ENCODE assay signal across 1 cellular context in the genomic region with DNA sequence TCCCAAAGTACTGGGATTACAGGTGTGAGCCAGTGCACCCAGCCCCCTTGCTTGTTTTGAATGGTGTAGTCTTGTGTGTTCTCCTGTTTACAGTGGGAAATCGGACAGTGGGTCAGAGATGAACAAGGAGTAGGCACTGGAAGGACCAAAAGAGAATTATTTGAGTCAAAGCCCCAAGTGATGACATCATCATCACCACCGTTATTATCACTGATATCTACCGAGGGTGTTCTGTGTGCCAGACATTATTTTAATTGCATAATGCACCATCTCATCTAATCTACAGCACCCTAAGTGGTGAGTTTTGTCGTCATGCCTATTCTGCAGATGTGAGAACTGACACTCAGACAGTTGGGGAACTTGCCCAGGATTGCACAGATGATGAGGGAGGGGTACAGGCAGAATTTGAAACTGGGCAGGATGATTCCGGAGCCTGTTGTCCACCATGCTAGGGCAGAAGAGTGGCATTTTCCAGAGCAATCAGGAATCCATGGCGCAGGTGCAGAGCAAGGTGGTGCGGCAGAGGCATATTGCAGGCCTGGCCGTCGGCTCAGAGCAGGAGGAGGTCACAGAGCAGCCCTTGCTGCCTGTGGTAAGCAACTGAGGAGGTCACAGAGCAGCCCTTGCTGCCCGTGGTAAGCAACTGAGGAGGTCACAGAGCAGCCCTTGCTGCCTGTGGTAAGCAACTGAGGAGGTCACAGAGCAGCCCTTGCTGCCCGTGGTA.
TF ChIP-seq lines count a peak whose summit lies in the region.

No MANE protein-coding gene starts in this region.

TF ChIP-seq in GM23338, 12 proteins besides CTCF, POLR2A, EP300 and RAD21 (continued from another document):
- TF ChIP-seq, protein P1, sequence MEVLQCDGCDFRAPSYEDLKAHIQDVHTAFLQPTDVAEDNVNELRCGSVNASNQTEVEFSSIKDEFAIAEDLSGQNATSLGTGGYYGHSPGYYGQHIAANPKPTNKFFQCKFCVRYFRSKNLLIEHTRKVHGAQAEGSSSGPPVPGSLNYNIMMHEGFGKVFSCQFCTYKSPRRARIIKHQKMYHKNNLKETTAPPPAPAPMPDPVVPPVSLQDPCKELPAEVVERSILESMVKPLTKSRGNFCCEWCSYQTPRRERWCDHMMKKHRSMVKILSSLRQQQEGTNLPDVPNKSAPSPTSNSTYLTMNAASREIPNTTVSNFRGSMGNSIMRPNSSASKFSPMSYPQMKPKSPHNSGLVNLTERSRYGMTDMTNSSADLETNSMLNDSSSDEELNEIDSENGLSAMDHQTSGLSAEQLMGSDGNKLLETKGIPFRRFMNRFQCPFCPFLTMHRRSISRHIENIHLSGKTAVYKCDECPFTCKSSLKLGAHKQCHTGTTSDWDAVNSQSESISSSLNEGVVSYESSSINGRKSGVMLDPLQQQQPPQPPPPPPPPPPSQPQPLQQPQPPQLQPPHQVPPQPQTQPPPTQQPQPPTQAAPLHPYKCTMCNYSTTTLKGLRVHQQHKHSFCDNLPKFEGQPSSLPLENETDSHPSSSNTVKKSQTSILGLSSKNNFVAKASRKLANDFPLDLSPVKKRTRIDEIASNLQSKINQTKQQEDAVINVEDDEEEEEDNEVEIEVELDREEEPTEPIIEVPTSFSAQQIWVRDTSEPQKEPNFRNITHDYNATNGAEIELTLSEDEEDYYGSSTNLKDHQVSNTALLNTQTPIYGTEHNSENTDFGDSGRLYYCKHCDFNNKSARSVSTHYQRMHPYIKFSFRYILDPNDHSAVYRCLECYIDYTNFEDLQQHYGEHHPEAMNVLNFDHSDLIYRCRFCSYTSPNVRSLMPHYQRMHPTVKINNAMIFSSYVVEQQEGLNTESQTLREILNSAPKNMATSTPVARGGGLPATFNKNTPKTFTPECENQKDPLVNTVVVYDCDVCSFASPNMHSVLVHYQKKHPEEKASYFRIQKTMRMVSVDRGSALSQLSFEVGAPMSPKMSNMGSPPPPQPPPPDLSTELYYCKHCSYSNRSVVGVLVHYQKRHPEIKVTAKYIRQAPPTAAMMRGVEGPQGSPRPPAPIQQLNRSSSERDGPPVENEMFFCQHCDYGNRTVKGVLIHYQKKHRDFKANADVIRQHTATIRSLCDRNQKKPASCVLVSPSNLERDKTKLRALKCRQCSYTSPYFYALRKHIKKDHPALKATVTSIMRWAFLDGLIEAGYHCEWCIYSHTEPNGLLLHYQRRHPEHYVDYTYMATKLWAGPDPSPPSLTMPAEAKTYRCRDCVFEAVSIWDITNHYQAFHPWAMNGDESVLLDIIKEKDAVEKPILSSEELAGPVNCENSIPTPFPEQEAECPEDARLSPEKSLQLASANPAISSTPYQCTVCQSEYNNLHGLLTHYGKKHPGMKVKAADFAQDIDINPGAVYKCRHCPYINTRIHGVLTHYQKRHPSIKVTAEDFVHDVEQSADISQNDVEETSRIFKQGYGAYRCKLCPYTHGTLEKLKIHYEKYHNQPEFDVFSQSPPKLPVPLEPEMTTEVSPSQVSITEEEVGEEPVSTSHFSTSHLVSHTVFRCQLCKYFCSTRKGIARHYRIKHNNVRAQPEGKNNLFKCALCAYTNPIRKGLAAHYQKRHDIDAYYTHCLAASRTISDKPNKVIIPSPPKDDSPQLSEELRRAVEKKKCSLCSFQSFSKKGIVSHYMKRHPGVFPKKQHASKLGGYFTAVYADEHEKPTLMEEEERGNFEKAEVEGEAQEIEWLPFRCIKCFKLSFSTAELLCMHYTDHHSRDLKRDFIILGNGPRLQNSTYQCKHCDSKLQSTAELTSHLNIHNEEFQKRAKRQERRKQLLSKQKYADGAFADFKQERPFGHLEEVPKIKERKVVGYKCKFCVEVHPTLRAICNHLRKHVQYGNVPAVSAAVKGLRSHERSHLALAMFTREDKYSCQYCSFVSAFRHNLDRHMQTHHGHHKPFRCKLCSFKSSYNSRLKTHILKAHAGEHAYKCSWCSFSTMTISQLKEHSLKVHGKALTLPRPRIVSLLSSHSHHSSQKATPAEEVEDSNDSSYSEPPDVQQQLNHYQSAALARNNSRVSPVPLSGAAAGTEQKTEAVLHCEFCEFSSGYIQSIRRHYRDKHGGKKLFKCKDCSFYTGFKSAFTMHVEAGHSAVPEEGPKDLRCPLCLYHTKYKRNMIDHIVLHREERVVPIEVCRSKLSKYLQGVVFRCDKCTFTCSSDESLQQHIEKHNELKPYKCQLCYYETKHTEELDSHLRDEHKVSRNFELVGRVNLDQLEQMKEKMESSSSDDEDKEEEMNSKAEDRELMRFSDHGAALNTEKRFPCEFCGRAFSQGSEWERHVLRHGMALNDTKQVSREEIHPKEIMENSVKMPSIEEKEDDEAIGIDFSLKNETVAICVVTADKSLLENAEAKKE (CRISPR knock-in tag; IDR thresholded peaks at IDR 0.05), result no peak
- no peak for TF ChIP-seq JUNB (IDR thresholded peaks at IDR 0.05; ENCODE audit: unreplicated experiment)
